Comparison of ENCODE assay signal across 24 cellular contexts in the genomic region with DNA sequence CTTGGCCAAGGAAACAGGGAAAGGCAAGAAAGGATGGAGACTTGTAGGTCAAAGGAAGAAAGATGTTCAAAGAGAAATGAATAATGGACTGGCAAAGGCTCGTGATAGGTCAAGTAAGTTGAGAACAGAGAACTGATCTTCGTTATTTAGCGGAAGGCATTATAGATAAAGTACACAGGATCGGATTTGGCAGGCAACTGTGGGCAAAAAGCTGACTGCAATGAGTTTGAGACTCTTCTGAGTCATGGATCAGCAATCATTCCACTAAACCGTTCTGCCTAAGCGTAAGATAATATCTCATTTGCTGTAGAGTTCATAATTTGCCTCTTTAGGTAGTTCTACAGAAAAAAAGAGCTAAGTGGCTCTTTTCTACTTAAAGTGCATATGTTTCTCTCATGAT.
"Had no signal": no experiment of that assay in that cellular context is flagged by ENCODE, and none has a peak within 500 bp of the region (broad histone marks: within the 10 kb centered on the region; RNA-seq: fewer than 3 reads in every experiment).

No MANE protein-coding gene starts in this region.

- DNase-seq: activated CD4-positive, alpha-beta memory T cell treated with anti-CD3 and anti-CD28 coated beads for 36 hours; activated CD4-positive, alpha-beta T cell treated with anti-CD3 and anti-CD28 coated beads for 36 hours; activated CD4-positive, alpha-beta T cell treated with anti-CD3 and anti-CD28 coated beads, Interleukin-2, amount 10 ng/mL, durations not matched to agents 24 days and 14 days; activated CD4-positive, CD25-positive, alpha-beta regulatory T cell; activated CD4-positive, CD25-positive, alpha-beta regulatory T cell treated with anti-CD3 and anti-CD28 coated beads, Interleukin-2, amount 50 U/mL, for 72 hours; activated CD8-positive, alpha-beta memory T cell treated with anti-CD3 and anti-CD28 coated beads, Interleukin-2, amount 50 U/mL, for 48 hours; activated CD8-positive, alpha-beta T cell treated with anti-CD3 and anti-CD28 coated beads, Interleukin-2, amount 10 ng/mL, durations not matched to agents 7 days and 5 days; activated gamma-delta T cell; activated naive CD4-positive, alpha-beta T cell; activated naive CD4-positive, alpha-beta T cell treated with anti-CD3 and anti-CD28 coated beads, Interleukin-2, amount 10 ng/mL, durations not matched to agents 7 days and 5 days; activated naive CD8-positive, alpha-beta T cell treated with anti-CD3 and anti-CD28 coated beads, Interleukin-2, amount 10 ng/mL, durations not matched to agents 7 days and 5 days; activated T-cell treated with anti-CD3 and anti-CD28 coated beads for 4 hours; activated T-cell treated with anti-CD3 and anti-CD28 coated beads, Interleukin-2, amount 50 U/mL, for 24 hours; activated T-cell treated with anti-CD3 and anti-CD28 coated beads, Interleukin-2, amount 50 U/mL, for 72 hours; central memory CD4-positive, alpha-beta T cell; cerebellar nuclear complex; colonic mucosa; effector CD8-positive, alpha-beta T cell; esophagus squamous epithelium; foreskin melanocyte; heart right ventricle had no signal

- H3K9me3 Mint-ChIP-seq: activated naive CD4-positive, alpha-beta T cell treated with anti-CD3 and anti-CD28 coated beads, Interleukin-2, amount 10 ng/mL, durations not matched to agents 7 days and 5 days; activated naive CD8-positive, alpha-beta T cell treated with anti-CD3 and anti-CD28 coated beads, Interleukin-2, amount 10 ng/mL, durations not matched to agents 7 days and 5 days; activated T-cell treated with anti-CD3 and anti-CD28 coated beads, Interleukin-2, amount 50 U/mL, for 24 hours; brain had no signal

- ATAC-seq: activated CD4-positive, alpha-beta T cell treated with anti-CD3 and anti-CD28 coated beads for 36 hours; activated CD8-positive, alpha-beta T cell treated with anti-CD3 and anti-CD28 coated beads, Interleukin-2, amount 10 ng/mL, durations not matched to agents 7 days and 5 days; activated naive CD4-positive, alpha-beta T cell treated with anti-CD3 and anti-CD28 coated beads, Interleukin-2, amount 50 U/mL, for 72 hours; activated T-cell treated with anti-CD3 and anti-CD28 coated beads, Interleukin-2, amount 50 U/mL, for 72 hours; gastroesophageal sphincter; heart right ventricle had no signal

- H3K27me3 Mint-ChIP-seq: activated CD4-positive, alpha-beta memory T cell treated with anti-CD3 and anti-CD28 coated beads for 36 hours; activated naive CD4-positive, alpha-beta T cell treated with anti-CD3 and anti-CD28 coated beads, Interleukin-2, amount 10 ng/mL, durations not matched to agents 7 days and 5 days; activated naive CD8-positive, alpha-beta T cell treated with anti-CD3 and anti-CD28 coated beads, Interleukin-2, amount 10 ng/mL, durations not matched to agents 7 days and 5 days; activated T-cell treated with anti-CD3 and anti-CD28 coated beads, Interleukin-2, amount 50 U/mL, for 24 hours; brain had no signal

- H3K36me3 Mint-ChIP-seq: activated CD4-positive, alpha-beta memory T cell treated with anti-CD3 and anti-CD28 coated beads for 36 hours; activated naive CD4-positive, alpha-beta T cell treated with anti-CD3 and anti-CD28 coated beads, Interleukin-2, amount 10 ng/mL, durations not matched to agents 7 days and 5 days; activated naive CD4-positive, alpha-beta T cell treated with anti-CD3 and anti-CD28 coated beads, Interleukin-2, amount 50 U/mL, for 72 hours; activated naive CD8-positive, alpha-beta T cell treated with anti-CD3 and anti-CD28 coated beads, Interleukin-2, amount 10 ng/mL, durations not matched to agents 7 days and 5 days; brain had no signal

- H3K4me1 Mint-ChIP-seq: activated CD4-positive, alpha-beta T cell treated with anti-CD3 and anti-CD28 coated beads for 36 hours; activated CD4-positive, alpha-beta T cell treated with anti-CD3 and anti-CD28 coated beads, Interleukin-2, amount 10 ng/mL, durations not matched to agents 24 days and 14 days; activated naive CD4-positive, alpha-beta T cell treated with anti-CD3 and anti-CD28 coated beads, Interleukin-2, amount 10 ng/mL, durations not matched to agents 7 days and 5 days; activated naive CD8-positive, alpha-beta T cell treated with anti-CD3 and anti-CD28 coated beads, Interleukin-2, amount 10 ng/mL, durations not matched to agents 7 days and 5 days; brain had no signal

- H3K4me3 Mint-ChIP-seq: activated CD4-positive, alpha-beta memory T cell treated with anti-CD3 and anti-CD28 coated beads for 36 hours; activated CD4-positive, alpha-beta T cell treated with anti-CD3 and anti-CD28 coated beads for 36 hours; activated CD4-positive, alpha-beta T cell treated with anti-CD3 and anti-CD28 coated beads, Interleukin-2, amount 10 ng/mL, durations not matched to agents 24 days and 14 days; activated CD8-positive, alpha-beta T cell treated with anti-CD3 and anti-CD28 coated beads, Interleukin-2, amount 10 ng/mL, durations not matched to agents 7 days and 5 days; activated naive CD4-positive, alpha-beta T cell treated with anti-CD3 and anti-CD28 coated beads, Interleukin-2, amount 10 ng/mL, durations not matched to agents 7 days and 5 days; activated naive CD8-positive, alpha-beta T cell treated with anti-CD3 and anti-CD28 coated beads, Interleukin-2, amount 10 ng/mL, durations not matched to agents 7 days and 5 days; activated T-cell treated with anti-CD3 and anti-CD28 coated beads, Interleukin-2, amount 50 U/mL, for 24 hours; activated T-cell treated with anti-CD3 and anti-CD28 coated beads, Interleukin-2, amount 50 U/mL, for 72 hours; brain had no signal

- H3K27ac Mint-ChIP-seq: activated CD4-positive, alpha-beta memory T cell treated with anti-CD3 and anti-CD28 coated beads for 36 hours; activated CD4-positive, alpha-beta T cell treated with anti-CD3 and anti-CD28 coated beads for 36 hours; activated CD4-positive, alpha-beta T cell treated with anti-CD3 and anti-CD28 coated beads, Interleukin-2, amount 10 ng/mL, durations not matched to agents 24 days and 14 days; activated CD8-positive, alpha-beta T cell treated with anti-CD3 and anti-CD28 coated beads, Interleukin-2, amount 10 ng/mL, durations not matched to agents 7 days and 5 days; activated naive CD4-positive, alpha-beta T cell treated with anti-CD3 and anti-CD28 coated beads, Interleukin-2, amount 10 ng/mL, durations not matched to agents 7 days and 5 days; activated naive CD4-positive, alpha-beta T cell treated with anti-CD3 and anti-CD28 coated beads, Interleukin-2, amount 50 U/mL, for 72 hours; activated naive CD8-positive, alpha-beta T cell treated with anti-CD3 and anti-CD28 coated beads, Interleukin-2, amount 10 ng/mL, durations not matched to agents 7 days and 5 days; activated T-cell treated with anti-CD3 and anti-CD28 coated beads, Interleukin-2, amount 50 U/mL, for 24 hours; activated T-cell treated with anti-CD3 and anti-CD28 coated beads, Interleukin-2, amount 50 U/mL, for 72 hours; brain had no signal
